ENCODE assay signal across 9 cellular contexts in genomic region chr20:29497261-29497671, GRCh38.
DNase-seq lines count a peak whose midpoint lies in the region; ATAC-seq, FAIRE-seq and TF ChIP-seq lines count a peak whose summit lies in the region.
"Had no signal": no experiment of that assay in that cellular context is flagged by ENCODE, and none has a peak within 500 bp of the region (broad histone marks: within the 10 kb centered on the region; RNA-seq: fewer than 3 reads in every experiment).

No MANE protein-coding gene starts in this region.

- ATAC-seq in pancreas, result peak in 3 of 4 donors; percentile 23 to 84 (median 53)
- ATAC-seq in GM18909 (IDR thresholded peaks at IDR 0.05; ENCODE audit: poor library complexity, unreplicated experiment), result no peak
- no peak for ATAC-seq in HG02970 (IDR thresholded peaks at IDR 0.05; ENCODE audit: low FRiP score, unreplicated experiment)
- ATAC-seq in HG03159 (IDR thresholded peaks at IDR 0.05; ENCODE audit: unreplicated experiment), result no peak

- 34 to 44% methylated on average over 39 of the region's 39 CpGs for WGBS in pancreas, 2 donors

- peak overlapping the region in 2 of 4 donors; percentile 14 to 35 for H3K4me3 ChIP-seq in pancreas
- H3K4me3 ChIP-seq: cardiac muscle cell had no signal

- intact Hi-C loops in pancreas (cut with DNase I), result no loop called here

- H3K27ac ChIP-seq in pancreas, result no peak overlapping the region
- H3K27ac ChIP-seq: cardiac muscle cell had no signal

- H3K27ac Mint-ChIP-seq in HFFc6, result no peak overlapping the region

- TF ChIP-seq CTCF in GM13976 (IDR thresholded peaks at IDR 0.05; ENCODE audit: borderline replicate concordance, control extremely low read depth, extremely low read depth, insufficient read depth, missing control alignments) (no peak), pancreas (IDR thresholded peaks at IDR 0.05) (no peak), HFFc6 (IDR thresholded peaks at IDR 0.05) (no peak)

- H3K4me3 Mint-ChIP-seq in HFFc6, result no peak overlapping the region

- DNase-seq in GM13976 (ENCODE audit: low spot score) (peak; percentile 12), NCI-H187 treated with DMSO at 0.1 percent for 48 hours (lab: John Stamatoyannopoulos, UW) (peak; percentile 33), pancreas (peak in 4 of 6 donors; percentile 18 to 67 (median 40)), HFFc6 (no peak)
- peak; percentile 19 to 31 for DNase-seq in activated T-cell treated with anti-CD3 and anti-CD28 coated beads, Interleukin-2, amount 50 U/mL, for 48 hours

- H3K27me3 ChIP-seq in pancreas, result no peaks in the 10 kb centered on the region
- H3K27me3 ChIP-seq: cardiac muscle cell had no signal

- peaks cover 17% of the 10 kb centered on the region for H3K9me3 Mint-ChIP-seq in HFFc6

- no peaks in the 10 kb centered on the region for H3K36me3 ChIP-seq in pancreas
- H3K36me3 ChIP-seq: cardiac muscle cell had no signal

- no peaks in the 10 kb centered on the region for H3K4me1 ChIP-seq in pancreas

- no peaks in the 10 kb centered on the region for H3K9me3 ChIP-seq in pancreas

- H3K27me3 Mint-ChIP-seq in HFFc6 (ENCODE audit: insufficient read depth), result no peaks in the 10 kb centered on the region

- no peak for FAIRE-seq in pancreas (lab: Jason Lieb, UNC)

- in situ Hi-C loops in GM13976 (cut with MboI; ENCODE audit: low sequenced_read_pairs, unreplicated experiment), result no loop called here

- no peaks in the 10 kb centered on the region for H3K36me3 Mint-ChIP-seq in HFFc6 (ENCODE audit: low read depth)

- H3K4me1 Mint-ChIP-seq in HFFc6 (ENCODE audit: low read depth), result no peaks in the 10 kb centered on the region

Comparison
In these comparisons a context has a peak if more than half of its experiments do, and no peak if none do; other contexts are left out.
1. ATAC-seq: peak in pancreas (3 of 4); none in GM18909 (single experiment), HG02970 (single experiment) and HG03159 (single experiment).